In genomic region chr2:188973650-188974049, GRCh38 we compare ENCODE assay signal across 19 cellular contexts. TPM values are rescaled to one million over a fixed set of nuclear protein-coding genes. Genes with fewer than 3 reads are reported as not detected.
DNase-seq lines count a peak whose midpoint lies in the region; ATAC-seq, FAIRE-seq and TF ChIP-seq lines count a peak whose summit lies in the region.
"Had no signal": no experiment of that assay in that cellular context is flagged by ENCODE, and none has a peak within 500 bp of the region (broad histone marks: within the 10 kb centered on the region; RNA-seq: fewer than 3 reads in every experiment).

No MANE protein-coding gene starts in this region.

- H3K36me3 ChIP-seq in muscle layer of duodenum (ENCODE audit: control insufficient read depth in 1 of 2, insufficient read depth in 2 of 2, low read length in 2 of 2): peaks cover 0 to 36% of the 10 kb centered on the region in 2 donors
- no peaks in the 10 kb centered on the region for H3K36me3 ChIP-seq in suprapubic skin
- H3K36me3 ChIP-seq: pancreas had no signal

- TF ChIP-seq CTCF in chondrocyte (IDR thresholded peaks at IDR 0.05): no peak
- no peak for TF ChIP-seq CTCF in suprapubic skin (IDR thresholded peaks at IDR 0.05)

- no peaks in the 10 kb centered on the region for H3K27me3 ChIP-seq in muscle layer of duodenum (ENCODE audit: low read depth, low read length)
- H3K27me3 ChIP-seq in suprapubic skin: no peaks in the 10 kb centered on the region
- H3K27me3 ChIP-seq: pancreas had no signal

- H3K27ac Mint-ChIP-seq in chondrocyte (ENCODE audit: unreplicated experiment): peak overlapping the region; percentile 99
- no peak overlapping the region for H3K27ac Mint-ChIP-seq in activated CD8-positive, alpha-beta memory T cell treated with anti-CD3 and anti-CD28 coated beads, Interleukin-2, amount 10 ng/mL, durations not matched to agents 7 days and 5 days
- H3K27ac Mint-ChIP-seq: activated CD4-positive, alpha-beta T cell treated with anti-CD3 and anti-CD28 coated beads for 36 hours; effector memory CD8-positive, alpha-beta T cell had no signal

- peaks cover 52% of the 10 kb centered on the region for H3K4me1 Mint-ChIP-seq in chondrocyte (ENCODE audit: low read depth)
- H3K4me1 Mint-ChIP-seq in activated CD8-positive, alpha-beta memory T cell treated with anti-CD3 and anti-CD28 coated beads, Interleukin-2, amount 10 ng/mL, durations not matched to agents 7 days and 5 days: peaks cover 1% of the 10 kb centered on the region

- FAIRE-seq in H54 (lab: Jason Lieb, UNC): peak; percentile 52
- FAIRE-seq: pancreas had no signal

- no peak for TF ChIP-seq EP300 in suprapubic skin (IDR thresholded peaks at IDR 0.05)

- H3K4me1 ChIP-seq in muscle layer of duodenum (ENCODE audit: control insufficient read depth in 1 of 2, insufficient read depth in 2 of 2, low read length in 2 of 2) (peaks cover 0 to 15% of the 10 kb centered on the region in 2 donors), suprapubic skin (no peaks in the 10 kb centered on the region)
- H3K4me1 ChIP-seq: pancreas had no signal

- H3K27ac ChIP-seq in muscle layer of duodenum (ENCODE audit: low read length) (peak overlapping the region; percentile 94), suprapubic skin (peak overlapping the region; percentile 71)
- H3K27ac ChIP-seq: C4-2B had no signal

- H3K27me3 Mint-ChIP-seq in chondrocyte (ENCODE audit: low read depth): no peaks in the 10 kb centered on the region
- H3K27me3 Mint-ChIP-seq in activated CD8-positive, alpha-beta memory T cell treated with anti-CD3 and anti-CD28 coated beads, Interleukin-2, amount 10 ng/mL, durations not matched to agents 7 days and 5 days: peaks cover 2% of the 10 kb centered on the region
- H3K27me3 Mint-ChIP-seq: effector memory CD8-positive, alpha-beta T cell had no signal

- CTCF ChIA-PET in activated CD8-positive, alpha-beta memory T cell treated with anti-CD3 and anti-CD28 coated beads, Interleukin-2, amount 10 ng/mL, durations not matched to agents 7 days and 5 days (lab: Charles Lee): no interaction called here

- ATAC-seq in HG02885 (IDR thresholded peaks at IDR 0.05; ENCODE audit: poor library complexity, unreplicated experiment) (no peak), GM21717 (IDR thresholded peaks at IDR 0.05; ENCODE audit: unreplicated experiment) (no peak)
- ATAC-seq in activated CD8-positive, alpha-beta memory T cell treated with anti-CD3 and anti-CD28 coated beads, Interleukin-2, amount 10 ng/mL, durations not matched to agents 7 days and 5 days: no peak
- ATAC-seq: activated CD4-positive, alpha-beta T cell treated with anti-CD3 and anti-CD28 coated beads for 36 hours; effector memory CD8-positive, alpha-beta T cell; left lobe of liver had no signal

- H3K9me3 Mint-ChIP-seq in chondrocyte (ENCODE audit: low read depth): no peaks in the 10 kb centered on the region
- H3K9me3 Mint-ChIP-seq in activated CD8-positive, alpha-beta memory T cell treated with anti-CD3 and anti-CD28 coated beads, Interleukin-2, amount 10 ng/mL, durations not matched to agents 7 days and 5 days (ENCODE audit: low read depth): no peaks in the 10 kb centered on the region

- 25% methylated on average over 3 of the region's 3 CpGs for WGBS in suprapubic skin

- H3K36me3 Mint-ChIP-seq in chondrocyte (ENCODE audit: low read depth): peaks cover 22% of the 10 kb centered on the region
- H3K36me3 Mint-ChIP-seq in activated CD8-positive, alpha-beta memory T cell treated with anti-CD3 and anti-CD28 coated beads, Interleukin-2, amount 10 ng/mL, durations not matched to agents 7 days and 5 days: no peaks in the 10 kb centered on the region

- H3K9me3 ChIP-seq in muscle layer of duodenum (ENCODE audit: control insufficient read depth in 1 of 2, low read length in 2 of 2) (no peaks in the 10 kb centered on the region), suprapubic skin (no peaks in the 10 kb centered on the region)
- H3K9me3 ChIP-seq: pancreas had no signal

- H3K4me3 Mint-ChIP-seq in chondrocyte (ENCODE audit: unreplicated experiment): peak overlapping the region; percentile 100
- no peak overlapping the region for H3K4me3 Mint-ChIP-seq in activated CD8-positive, alpha-beta memory T cell treated with anti-CD3 and anti-CD28 coated beads, Interleukin-2, amount 10 ng/mL, durations not matched to agents 7 days and 5 days
- H3K4me3 Mint-ChIP-seq: activated CD4-positive, alpha-beta T cell treated with anti-CD3 and anti-CD28 coated beads for 36 hours; effector memory CD8-positive, alpha-beta T cell had no signal

- TF ChIP-seq POLR2A in H54 (IDR thresholded peaks at IDR 0.05; ENCODE audit: low read depth, low read length) (no peak), suprapubic skin (IDR thresholded peaks at IDR 0.05) (no peak)

- no peak for DNase-seq in H54 (ENCODE audit: insufficient read length, low spot score)
- DNase-seq in chondrocyte (ENCODE audit: low spot score): no peak
- DNase-seq in suprapubic skin (ENCODE audit: low spot score in 2 of 2): no peak
- no peak for DNase-seq in CD1c-positive myeloid dendritic cell (ENCODE audit: extremely low spot score)
- no peak for DNase-seq in activated CD8-positive, alpha-beta memory T cell treated with anti-CD3 and anti-CD28 coated beads, Interleukin-2, amount 10 ng/mL, durations not matched to agents 7 days and 5 days
- DNase-seq: activated CD4-positive, alpha-beta T cell treated with anti-CD3 and anti-CD28 coated beads for 36 hours; activated T-cell treated with anti-CD3 and anti-CD28 coated beads, Interleukin-2, amount 50 U/mL, for 48 hours; effector memory CD8-positive, alpha-beta T cell; NCI-H1105; NCI-H446 treated with DMSO at 0.1 percent for 48 hours; OCI-M1; pancreas; stimulated activated CD4-positive, alpha-beta T cell treated with anti-CD3 and anti-CD28 coated beads, Interleukin-2, amount 100 ng/mL, for 24 hours had no signal

- H3K4me3 ChIP-seq in muscle layer of duodenum (ENCODE audit: low read depth in 1 of 2, low read length in 2 of 2) (peak overlapping the region; percentile 86 to 92), suprapubic skin (peak overlapping the region; percentile 45)

RNA-seq across cellular contexts. Expression of gene COL3A1, which starts 0.5 kb away (rescaled TPM):
- total RNA-seq in chondrocyte: 7,827 to 10,007 TPM (median 8,099 TPM) in 3 replicates
- total RNA-seq in suprapubic skin: 10 to 100 TPM; 19.2 to 73.2 (median 54.9) TPM
- total RNA-seq in activated CD8-positive, alpha-beta memory T cell treated with anti-CD3 and anti-CD28 coated beads, Interleukin-2, amount 10 ng/mL, durations not matched to agents 7 days and 5 days: under 1 TPM in 1 of 2 experiments, not detected in 1; 0.23 TPM
- total RNA-seq: T-helper 1 cell treated with Interleukin-12 subunit alpha and Interleukin-12 subunit beta and Interleukin-4 antibody, amounts not matched to agents 30 ng/mL and 1 ng/mL, for 36 hours had no signal

Comparison
In these comparisons a context has a peak if more than half of its experiments do, and no peak if none do; other contexts are left out.
1. RNA of gene COL3A1, which starts 0.5 kb away (total RNA-seq): 7,827 to 10,007 TPM in chondrocyte; 19.2 to 73.2 TPM in suprapubic skin and 0.23 TPM in activated CD8-positive, alpha-beta memory T cell treated with anti-CD3 and anti-CD28 coated beads, Interleukin-2, amount 10 ng/mL, durations not matched to agents 7 days and 5 days; every median in the first group is over 100 times any median in the second.